ENCODE assay signal across 8 cellular contexts in genomic region chr15:48331796-48332641, GRCh38. TPM values are rescaled to one million over a fixed set of nuclear protein-coding genes. Genes with fewer than 3 reads are reported as not detected.
A peak's percentile ranks its signal among the peaks of the same experiment; 100 is the strongest.
DNase-seq lines count a peak whose midpoint lies in the region; ATAC-seq and TF ChIP-seq lines count a peak whose summit lies in the region.

No MANE protein-coding gene starts in this region.

- H3K4me3 ChIP-seq in HL-60 (replicated peaks; ENCODE audit: insufficient read depth, low read length) (peak overlapping the region; percentile 76), PC-9 (peak overlapping the region; percentile 94), neural cell (ENCODE audit: low read length) (peak overlapping the region; percentile 91), stomach smooth muscle (ENCODE audit: low read length in 2 of 2) (peak overlapping the region; percentile 88 to 89)

- H3K9ac ChIP-seq in neural cell (ENCODE audit: low read length) (peak overlapping the region; percentile 78), stomach smooth muscle (ENCODE audit: low read length in 2 of 2) (peak overlapping the region; percentile 90 to 94)

- ATAC-seq in GM19467 (IDR thresholded peaks at IDR 0.05; ENCODE audit: unreplicated experiment): peak; percentile 38

- H3K4me1 ChIP-seq in PC-9 (replicated peaks; ENCODE audit: insufficient read depth): peaks cover 16% of the 10 kb centered on the region
- H3K4me1 ChIP-seq in stomach smooth muscle (ENCODE audit: control insufficient read depth, insufficient read depth, low read length): peaks cover 10% of the 10 kb centered on the region

- no peaks in the 10 kb centered on the region for H3K36me3 ChIP-seq in PC-9 (ENCODE audit: low read depth)
- peaks cover 6% of the 10 kb centered on the region for H3K36me3 ChIP-seq in neural cell (ENCODE audit: insufficient read depth, low read length)
- H3K36me3 ChIP-seq in stomach smooth muscle (ENCODE audit: control insufficient read depth in 2 of 2, insufficient read depth in 2 of 2, low read length in 2 of 2): peaks cover 13 to 14% of the 10 kb centered on the region in 2 donors

- H4K20me1 ChIP-seq in PC-9 (ENCODE audit: insufficient read depth) (no peaks in the 10 kb centered on the region; the same call in 1 of the 2 replicates), neural cell (ENCODE audit: insufficient read depth) (no peaks in the 10 kb centered on the region)

- no peaks in the 10 kb centered on the region for H3K27me3 ChIP-seq in HL-60 (ENCODE audit: insufficient read depth, poor library complexity, severe bottlenecking)
- H3K27me3 ChIP-seq in PC-9 (ENCODE audit: insufficient read depth, low read depth): no peaks in the 10 kb centered on the region
- H3K27me3 ChIP-seq in neural cell (ENCODE audit: insufficient read depth, low read depth, low read length): no peaks in the 10 kb centered on the region
- no peaks in the 10 kb centered on the region for H3K27me3 ChIP-seq in stomach smooth muscle (ENCODE audit: control insufficient read depth in 1 of 2, insufficient read depth in 2 of 2, low read length in 2 of 2)

- no peaks in the 10 kb centered on the region for H3F3A ChIP-seq in PC-9 (ENCODE audit: insufficient read depth, low read depth)
- no peaks in the 10 kb centered on the region for H3F3A ChIP-seq in neural cell (ENCODE audit: insufficient read depth, low read length, poor library complexity, severe bottlenecking)

- H3K27ac ChIP-seq in HL-60 (replicated peaks) (peak overlapping the region; percentile 93), PC-9 (peak overlapping the region; percentile 80), neural cell (ENCODE audit: low read length) (no peak overlapping the region), stomach smooth muscle (ENCODE audit: low read length) (peak overlapping the region; percentile 91)

- TF ChIP-seq RAD21 in neural cell (conservative IDR thresholded peaks at IDR 0.05): no peak

- in situ Hi-C loops in Caki2 (cut with HindIII; ENCODE audit: low pct_unique_long_range_greater_than_20kb, low sequenced_read_pairs): no loop called here

- H3K9me2 ChIP-seq in PC-9 (ENCODE audit: insufficient read depth): no peaks in the 10 kb centered on the region
- H3K9me2 ChIP-seq in neural cell (ENCODE audit: insufficient read depth, low read length): no peaks in the 10 kb centered on the region

- BruUV-seq in PC-9 (replicated peaks; lab: Mats Ljungman, UMichigan): no TSS peak

- peak overlapping the region; percentile 91 for H2AFZ ChIP-seq in PC-9
- H2AFZ ChIP-seq in neural cell (ENCODE audit: low read depth, low read length): peak overlapping the region; percentile 87

- POLR2A ChIA-PET in PC-9 (lab: Charles Lee; ENCODE audit: unreplicated experiment): interaction anchor here (0.6 kb wide), 1 partner anchor 479 kb away, joined by 24 read pairs; the partner anchor contains the start of gene CEP152

- H3K9me3 ChIP-seq in PC-9 (ENCODE audit: insufficient read depth, low read depth) (no peaks in the 10 kb centered on the region), neural cell (ENCODE audit: low read length) (no peaks in the 10 kb centered on the region), stomach smooth muscle (ENCODE audit: control insufficient read depth in 2 of 2, low read length in 2 of 2) (no peaks in the 10 kb centered on the region)

- CTCF ChIA-PET in PC-9 (lab: Charles Lee): interaction anchor here (0.7 kb wide), 1 partner anchor 1294 kb away, joined by 3 read pairs; no protein-coding TSS in a partner anchor

- H3K79me2 ChIP-seq in PC-9 (ENCODE audit: low read depth): peaks cover 19% of the 10 kb centered on the region
- H3K79me2 ChIP-seq in neural cell (replicated peaks; ENCODE audit: insufficient read depth, low read length): peaks cover 6% of the 10 kb centered on the region

- intact Hi-C loops in PC-9 (cut with micrococcal nuclease; ENCODE audit: unreplicated experiment): loop anchor here (10.0 kb wide), 1 partner anchor 713 kb away; the partner anchor contains the start of gene SECISBP2L

- no peak for TF ChIP-seq EP300 in neural cell (conservative IDR thresholded peaks at IDR 0.05; ENCODE audit: poor library complexity, severe bottlenecking)

- H3K4me2 ChIP-seq in PC-9: peak overlapping the region; percentile 97
- peak overlapping the region; percentile 52 for H3K4me2 ChIP-seq in neural cell (ENCODE audit: low read length)

- DNase-seq in Caki2 (ENCODE audit: low read depth) (peak; percentile 52), HL-60 (ENCODE audit: low read depth in 1 of 2, low spot score in 1 of 2) (peak in 1 of 2 experiments; percentile 80), PC-9 (peak in 1 of 2 experiments; percentile 44), fibroblast of peridontal ligament (ENCODE audit: extremely low read depth) (peak; percentile 62)
- peak; percentile 51 to 52 for DNase-seq in activated T-helper 1 cell treated with anti-CD3 and anti-CD28 coated beads, Interleukin-2, amount 50 U/mL, for 16 hours (ENCODE audit: low read depth in 1 of 2, low spot score in 1 of 2)

- TF ChIP-seq CTCF in HL-60 (IDR thresholded peaks at IDR 0.05; ENCODE audit: insufficient read depth, low read length): no peak
- no peak for TF ChIP-seq CTCF in PC-9 (conservative IDR thresholded peaks at IDR 0.05)
- no peak for TF ChIP-seq CTCF in neural cell (IDR thresholded peaks at IDR 0.05; ENCODE audit: poor library complexity, severe bottlenecking)

TF ChIP-seq in neural cell, 6 proteins besides CTCF, POLR2A, EP300 and RAD21:
- TF ChIP-seq, protein P1, sequence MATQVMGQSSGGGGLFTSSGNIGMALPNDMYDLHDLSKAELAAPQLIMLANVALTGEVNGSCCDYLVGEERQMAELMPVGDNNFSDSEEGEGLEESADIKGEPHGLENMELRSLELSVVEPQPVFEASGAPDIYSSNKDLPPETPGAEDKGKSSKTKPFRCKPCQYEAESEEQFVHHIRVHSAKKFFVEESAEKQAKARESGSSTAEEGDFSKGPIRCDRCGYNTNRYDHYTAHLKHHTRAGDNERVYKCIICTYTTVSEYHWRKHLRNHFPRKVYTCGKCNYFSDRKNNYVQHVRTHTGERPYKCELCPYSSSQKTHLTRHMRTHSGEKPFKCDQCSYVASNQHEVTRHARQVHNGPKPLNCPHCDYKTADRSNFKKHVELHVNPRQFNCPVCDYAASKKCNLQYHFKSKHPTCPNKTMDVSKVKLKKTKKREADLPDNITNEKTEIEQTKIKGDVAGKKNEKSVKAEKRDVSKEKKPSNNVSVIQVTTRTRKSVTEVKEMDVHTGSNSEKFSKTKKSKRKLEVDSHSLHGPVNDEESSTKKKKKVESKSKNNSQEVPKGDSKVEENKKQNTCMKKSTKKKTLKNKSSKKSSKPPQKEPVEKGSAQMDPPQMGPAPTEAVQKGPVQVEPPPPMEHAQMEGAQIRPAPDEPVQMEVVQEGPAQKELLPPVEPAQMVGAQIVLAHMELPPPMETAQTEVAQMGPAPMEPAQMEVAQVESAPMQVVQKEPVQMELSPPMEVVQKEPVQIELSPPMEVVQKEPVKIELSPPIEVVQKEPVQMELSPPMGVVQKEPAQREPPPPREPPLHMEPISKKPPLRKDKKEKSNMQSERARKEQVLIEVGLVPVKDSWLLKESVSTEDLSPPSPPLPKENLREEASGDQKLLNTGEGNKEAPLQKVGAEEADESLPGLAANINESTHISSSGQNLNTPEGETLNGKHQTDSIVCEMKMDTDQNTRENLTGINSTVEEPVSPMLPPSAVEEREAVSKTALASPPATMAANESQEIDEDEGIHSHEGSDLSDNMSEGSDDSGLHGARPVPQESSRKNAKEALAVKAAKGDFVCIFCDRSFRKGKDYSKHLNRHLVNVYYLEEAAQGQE (IDR thresholded peaks at IDR 0.05; ENCODE audit: borderline replicate concordance): no peak
- no peak for TF ChIP-seq SMC3 (conservative IDR thresholded peaks at IDR 0.05; ENCODE audit: poor library complexity)
- no peak for TF ChIP-seq POLR2AphosphoS5 (IDR thresholded peaks at IDR 0.05)
- no peak for TF ChIP-seq EZH2 (IDR thresholded peaks at IDR 0.05; ENCODE audit: borderline replicate concordance, insufficient read depth, low read length, poor library complexity, severe bottlenecking)

RNA-seq across cellular contexts. Expression of gene DUT, which starts 0.8 kb away (rescaled TPM):
- 131 and 141 TPM in 2 replicates for total RNA-seq in Caki2 (2014; rRNA removed; shearing (Covaris generic); ENCODE audit: low replicate concordance)
- 148 and 169 TPM in 2 replicates for total RNA-seq in PC-9 (2021)
- polyA plus RNA-seq in neural cell: 198 and 263 TPM in 2 replicates
- polyA minus RNA-seq in neural cell: 50.9 and 65.8 TPM in 2 replicates
